12 cellular contexts compared by ENCODE assay signal in genomic region chr3:149333518-149333859, GRCh38. TPM values are rescaled to one million over a fixed set of nuclear protein-coding genes. Genes with fewer than 3 reads are reported as not detected.
DNase-seq lines count a peak whose midpoint lies in the region; ATAC-seq and TF ChIP-seq lines count a peak whose summit lies in the region.
"Had no signal": no experiment of that assay in that cellular context is flagged by ENCODE, and none has a peak within 500 bp of the region (broad histone marks: within the 10 kb centered on the region; RNA-seq: fewer than 3 reads in every experiment).

TSS of gene TM4SF18 (minus strand) at chr3:149333636. CDS start at chr3:149333382, 254 bp downstream.

- peak within 1 kb of the TSS; percentile 86 for H3K4me3 Mint-ChIP-seq in endothelial cell (ENCODE audit: unreplicated experiment)
- H3K4me3 Mint-ChIP-seq in activated CD4-positive, alpha-beta T cell treated with anti-CD3 and anti-CD28 coated beads for 36 hours, result no peak within 1 kb of the TSS
- H3K4me3 Mint-ChIP-seq: T-helper 1 cell treated with Interleukin-12 subunit alpha and Interleukin-12 subunit beta and Interleukin-4 antibody, amounts not matched to agents 30 μg/mL and 1 μg/mL, for 36 hours had no signal

- no peaks in the 10 kb centered on the region for H3K36me3 Mint-ChIP-seq in endothelial cell (ENCODE audit: low read depth, unreplicated experiment)
- H3K36me3 Mint-ChIP-seq in activated CD4-positive, alpha-beta T cell treated with anti-CD3 and anti-CD28 coated beads for 36 hours (ENCODE audit: low read depth), result no peaks in the 10 kb centered on the region

- no peak within 1 kb of the TSS for H3K4me3 ChIP-seq in NT2/D1 (ENCODE audit: insufficient read length, low read depth)
- peak within 1 kb of the TSS in 1 of 4 donors; percentile 14 for H3K4me3 ChIP-seq in stomach
- H3K4me3 ChIP-seq: GM12878 had no signal

- H3K9ac ChIP-seq in NT2/D1 (ENCODE audit: insufficient read length, low read depth), result no peak within 1 kb of the TSS

- no peak for TF ChIP-seq POLR2A in stomach (IDR thresholded peaks at IDR 0.05)

- DNase-seq in NT2/D1 (ENCODE audit: low read depth, low spot score) (peak; percentile 22), endothelial cell (ENCODE audit: low spot score) (no peak), lung microvascular endothelial cell (ENCODE audit: low read depth in 2 of 2) (peak; percentile 59), stomach (no peak), retina (no peak), COR-L47 (lab: John Stamatoyannopoulos, UW) (no peak)
- no peak for DNase-seq in activated CD4-positive, alpha-beta T cell treated with anti-CD3 and anti-CD28 coated beads for 36 hours
- DNase-seq: NCI-H1105 treated with DMSO at 0.1 percent for 48 hours had no signal

- POLR2A ChIA-PET in activated CD4-positive, alpha-beta T cell treated with anti-CD3 and anti-CD28 coated beads for 36 hours (lab: Charles Lee), result no interaction called here

- no peak for ATAC-seq in HG03521 (IDR thresholded peaks at IDR 0.05; ENCODE audit: unreplicated experiment)
- ATAC-seq in activated CD4-positive, alpha-beta T cell treated with anti-CD3 and anti-CD28 coated beads for 36 hours, result no peak
- ATAC-seq: GM12878 had no signal

- TF ChIP-seq CTCF in endothelial cell (IDR thresholded peaks at IDR 0.05; ENCODE audit: unreplicated experiment) (no peak), stomach (IDR thresholded peaks at IDR 0.05) (no peak)

- H3K4me1 Mint-ChIP-seq in endothelial cell (ENCODE audit: unreplicated experiment), result peaks cover 27% of the 10 kb centered on the region
- no peaks in the 10 kb centered on the region for H3K4me1 Mint-ChIP-seq in activated CD4-positive, alpha-beta T cell treated with anti-CD3 and anti-CD28 coated beads for 36 hours

- no peaks in the 10 kb centered on the region for H3K27me3 ChIP-seq in NT2/D1 (ENCODE audit: insufficient read depth, insufficient read length)
- no peaks in the 10 kb centered on the region for H3K27me3 ChIP-seq in stomach

- no peaks in the 10 kb centered on the region for H3K9me3 Mint-ChIP-seq in endothelial cell (ENCODE audit: unreplicated experiment)
- no peaks in the 10 kb centered on the region for H3K9me3 Mint-ChIP-seq in activated CD4-positive, alpha-beta T cell treated with anti-CD3 and anti-CD28 coated beads for 36 hours (ENCODE audit: low read depth)
- H3K9me3 Mint-ChIP-seq: T-helper 1 cell treated with Interleukin-12 subunit alpha and Interleukin-12 subunit beta and Interleukin-4 antibody, amounts not matched to agents 30 μg/mL and 1 μg/mL, for 36 hours had no signal

- WGBS in stomach, 5 donors, result 73 to 88% (median 81%) methylated on average over 5 of the region's 5 CpGs

- peak within 1 kb of the TSS; percentile 95 for H3K27ac Mint-ChIP-seq in endothelial cell (ENCODE audit: unreplicated experiment)
- H3K27ac Mint-ChIP-seq in activated CD4-positive, alpha-beta T cell treated with anti-CD3 and anti-CD28 coated beads for 36 hours, result no peak within 1 kb of the TSS
- H3K27ac Mint-ChIP-seq: T-helper 1 cell treated with Interleukin-12 subunit alpha and Interleukin-12 subunit beta and Interleukin-4 antibody, amounts not matched to agents 30 μg/mL and 1 μg/mL, for 36 hours had no signal

- H3K9me3 ChIP-seq in NT2/D1 (ENCODE audit: insufficient read depth, low read length) (no peaks in the 10 kb centered on the region), stomach (no peaks in the 10 kb centered on the region)

- CTCF ChIA-PET in activated CD4-positive, alpha-beta T cell treated with anti-CD3 and anti-CD28 coated beads for 36 hours (lab: Charles Lee), result interaction anchor here (1.0 kb wide), 1 partner anchor 9 kb away, joined by 3 read pairs; no protein-coding TSS in a partner anchor

- H3K4me1 ChIP-seq in NT2/D1 (ENCODE audit: insufficient read depth, insufficient read length) (no peaks in the 10 kb centered on the region), stomach (peaks cover 0 to 22% (median 5%) of the 10 kb centered on the region in 4 donors)

- H3K36me3 ChIP-seq in NT2/D1 (ENCODE audit: insufficient read depth, insufficient read length, low read length) (no peaks in the 10 kb centered on the region), stomach (no peaks in the 10 kb centered on the region)

- TF ChIP-seq EP300 in stomach (IDR thresholded peaks at IDR 0.05), result no peak

- H3K27ac ChIP-seq in stomach, result peak within 1 kb of the TSS; percentile 43 to 52 (median 48)

- no peaks in the 10 kb centered on the region for H3K27me3 Mint-ChIP-seq in endothelial cell (ENCODE audit: unreplicated experiment)
- H3K27me3 Mint-ChIP-seq in activated CD4-positive, alpha-beta T cell treated with anti-CD3 and anti-CD28 coated beads for 36 hours, result peaks cover 6% of the 10 kb centered on the region

- intact Hi-C loops in stomach (cut with DNase I; ENCODE audit: low total_unique reads), result no loop called here
- intact Hi-C loops in activated CD4-positive, alpha-beta T cell treated with anti-CD3 and anti-CD28 coated beads for 36 hours (cut with DNase I, micrococcal nuclease), result no loop called here

RNA-seq across cellular contexts. Expression of gene TM4SF18, which starts in this region (rescaled TPM):
- total RNA-seq in endothelial cell (ENCODE audit: unreplicated experiment), result 57.4 TPM
- 150 and 273 TPM in 2 replicates for total RNA-seq in lung microvascular endothelial cell
- 10 to 100 TPM in 1 of 5 donors, 1 to 10 TPM in 3, not detected in 1; 1.8 to 26.1 (median 5.6) TPM for total RNA-seq in stomach
- polyA plus RNA-seq in stomach, result 1 to 10 TPM in 1 of 3 donors, under 1 TPM in 2; 0.45 to 1.2 (median 0.87) TPM
- not detected for total RNA-seq in activated CD4-positive, alpha-beta T cell treated with anti-CD3 and anti-CD28 coated beads for 36 hours
- total RNA-seq: GM12878 had no signal
- polyA plus RNA-seq: keratinocyte had no signal

Comparison
In these comparisons a context has a peak if more than half of its experiments do, and no peak if none do; other contexts are left out.
1. DNase-seq: peak in NT2/D1 (single experiment) and lung microvascular endothelial cell (2 of 2); none in endothelial cell (single experiment), stomach (single experiment), retina (single experiment), COR-L47 (single experiment) and activated CD4-positive, alpha-beta T cell treated with anti-CD3 and anti-CD28 coated beads for 36 hours (single experiment).